ENCODE assay signal across 22 cellular contexts in the genomic region with DNA sequence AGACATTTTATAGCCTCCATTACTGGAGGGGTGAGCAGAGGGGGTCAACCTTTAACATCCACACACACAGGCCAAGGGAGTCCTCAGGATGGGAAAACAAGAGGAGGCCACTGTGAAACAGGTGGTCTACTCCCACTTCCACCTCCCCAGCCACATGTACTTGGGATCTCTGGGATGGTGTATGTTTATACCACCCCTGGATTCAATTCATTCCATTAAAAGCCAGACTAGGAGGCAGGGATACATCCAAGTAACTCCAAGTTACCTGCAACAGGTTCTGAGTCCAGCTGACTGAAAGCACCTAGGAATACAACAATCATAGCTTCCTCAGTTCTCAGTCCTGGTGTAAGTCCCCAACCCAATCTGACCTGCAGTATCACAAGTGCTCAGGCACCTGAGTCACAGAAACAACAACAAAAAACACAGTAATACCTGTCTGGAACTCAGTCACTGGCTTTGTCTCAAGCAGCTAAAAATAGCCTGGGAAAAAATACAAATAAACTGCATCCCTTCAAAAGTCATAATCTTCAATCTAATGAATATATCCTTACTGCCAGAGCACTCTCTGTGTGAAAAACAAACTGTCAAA.
"Had no signal": no experiment of that assay in that cellular context is flagged by ENCODE, and none has a peak within 500 bp of the region (broad histone marks: within the 10 kb centered on the region; RNA-seq: fewer than 3 reads in every experiment).

No MANE protein-coding gene starts in this region.

- H3K27ac ChIP-seq: left ventricle myocardium inferior, pancreas, spleen, upper lobe of left lung had no signal

- H3K4me3 Mint-ChIP-seq: activated CD8-positive, alpha-beta T cell treated with anti-CD3 and anti-CD28 coated beads for 36 hours; activated naive CD4-positive, alpha-beta T cell treated with anti-CD3 and anti-CD28 coated beads, Interleukin-2, amount 50 U/mL, for 24 hours; activated T-cell treated with anti-CD3 and anti-CD28 coated beads, Interleukin-2, amount 50 U/mL, for 4 hours; memory B cell; naive thymus-derived CD4-positive, alpha-beta T cell; T-cell had no signal

- H3K27ac Mint-ChIP-seq: activated CD8-positive, alpha-beta T cell treated with anti-CD3 and anti-CD28 coated beads for 36 hours; activated naive CD4-positive, alpha-beta T cell treated with anti-CD3 and anti-CD28 coated beads, Interleukin-2, amount 50 U/mL, for 24 hours; memory B cell; T-cell had no signal

- ATAC-seq: activated CD8-positive, alpha-beta T cell treated with anti-CD3 and anti-CD28 coated beads for 36 hours; activated T-cell treated with anti-CD3 and anti-CD28 coated beads, Interleukin-2, amount 50 U/mL, for 4 hours; esophagus mucosa; mucosa of descending colon; naive thymus-derived CD4-positive, alpha-beta T cell; T-cell had no signal

- H3K9me3 ChIP-seq: adrenal gland, left ventricle myocardium inferior, mucosa of descending colon, pancreas, sigmoid colon, SK-N-SH, spleen, upper lobe of left lung had no signal

- H3K27me3 Mint-ChIP-seq: activated CD8-positive, alpha-beta T cell treated with anti-CD3 and anti-CD28 coated beads for 36 hours; activated naive CD4-positive, alpha-beta T cell treated with anti-CD3 and anti-CD28 coated beads, Interleukin-2, amount 50 U/mL, for 24 hours; brain; memory B cell; naive thymus-derived CD4-positive, alpha-beta T cell; T-cell had no signal

- H3K4me3 ChIP-seq: adrenal gland, left ventricle myocardium inferior, mucosa of descending colon, pancreas, sigmoid colon, spleen, upper lobe of left lung had no signal

- H3K27me3 ChIP-seq: adrenal gland, pancreas, sigmoid colon, spleen, upper lobe of left lung had no signal

- DNase-seq: activated CD4-positive, alpha-beta T cell treated with anti-CD3 and anti-CD28 coated beads for 4 hours; activated CD8-positive, alpha-beta T cell treated with anti-CD3 and anti-CD28 coated beads for 36 hours; activated effector memory CD4-positive, alpha-beta T cell treated with anti-CD3 and anti-CD28 coated beads, Interleukin-2, amount 50 U/mL, for 16 hours; activated T-cell treated with anti-CD3 and anti-CD28 coated beads, Interleukin-2, amount 50 U/mL, for 4 hours; adrenal gland; dermis blood vessel endothelial cell; islet precursor cell; left ventricle myocardium inferior; mucosa of descending colon; naive thymus-derived CD4-positive, alpha-beta T cell; pancreas; sigmoid colon; SK-N-SH; spleen; stimulated activated CD4-positive, alpha-beta T cell treated with anti-CD3 and anti-CD28 coated beads, Interleukin-1b, Interleukin-23, amount 100 ng/mL, for 48 hours; T-cell; T1000; upper lobe of left lung had no signal

- H3K9me3 Mint-ChIP-seq: activated CD8-positive, alpha-beta T cell treated with anti-CD3 and anti-CD28 coated beads for 36 hours; activated naive CD4-positive, alpha-beta T cell treated with anti-CD3 and anti-CD28 coated beads, Interleukin-2, amount 50 U/mL, for 24 hours; activated T-cell treated with anti-CD3 and anti-CD28 coated beads, Interleukin-2, amount 50 U/mL, for 4 hours; brain; memory B cell; naive thymus-derived CD4-positive, alpha-beta T cell; T-cell had no signal

- H3K36me3 ChIP-seq: left ventricle myocardium inferior, pancreas, upper lobe of left lung had no signal
